Comparison of ENCODE assay signal across 15 cellular contexts in the genomic region with DNA sequence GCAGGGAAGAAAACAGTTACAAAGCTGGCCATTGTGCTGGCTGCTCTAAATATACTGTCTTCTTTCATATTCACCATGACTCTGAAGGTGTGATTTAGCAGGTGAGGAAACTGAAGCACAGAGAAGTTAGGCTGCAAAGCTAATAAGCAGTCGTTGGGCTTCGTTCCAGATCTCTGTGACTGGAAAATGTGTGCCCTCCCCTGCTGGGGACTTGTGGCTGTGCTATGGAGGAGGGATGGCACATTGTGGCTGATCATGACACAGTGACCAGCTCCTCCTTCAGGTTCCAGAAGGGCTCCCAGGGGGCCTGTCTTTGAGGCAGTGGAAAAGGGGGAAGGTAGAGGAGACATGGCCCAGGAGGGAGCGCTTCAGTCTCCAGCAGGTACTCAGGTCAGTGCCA. TPM values are rescaled to one million over a fixed set of nuclear protein-coding genes. Genes with fewer than 3 reads are reported as not detected.
DNase-seq lines count a peak whose midpoint lies in the region; ATAC-seq and TF ChIP-seq lines count a peak whose summit lies in the region.
"Had no signal": no experiment of that assay in that cellular context is flagged by ENCODE, and none has a peak within 500 bp of the region (broad histone marks: within the 10 kb centered on the region; RNA-seq: fewer than 3 reads in every experiment).

No MANE protein-coding gene starts in this region.

- H3K36me3 ChIP-seq in A673 (ENCODE audit: insufficient read depth, low read length, poor library complexity, severe bottlenecking) (no peaks in the 10 kb centered on the region), DOHH2 (ENCODE audit: control insufficient read depth, low read length) (peaks cover 82% of the 10 kb centered on the region)
- H3K36me3 ChIP-seq: transverse colon had no signal

- H3K4me1 ChIP-seq in A673 (ENCODE audit: insufficient read depth, low read length, poor library complexity, severe bottlenecking) (peaks cover 7% of the 10 kb centered on the region), DOHH2 (ENCODE audit: control insufficient read depth, low read length) (peaks cover 99% of the 10 kb centered on the region)

- H3K9me3 Mint-ChIP-seq in chondrocyte (ENCODE audit: low read depth) = no peaks in the 10 kb centered on the region
- H3K9me3 Mint-ChIP-seq in effector memory CD8-positive, alpha-beta T cell = no peaks in the 10 kb centered on the region

- CTCF ChIA-PET in A673 (lab: Charles Lee) = no interaction called here

- H3K27ac ChIP-seq in A673 (ENCODE audit: low read depth, low read length, poor library complexity, severe bottlenecking) (no peak overlapping the region), DOHH2 (ENCODE audit: low read depth, low read length) (peak overlapping the region; percentile 99)
- H3K27ac ChIP-seq: transverse colon had no signal

- peaks cover 4% of the 10 kb centered on the region for H3K36me3 Mint-ChIP-seq in chondrocyte (ENCODE audit: low read depth)
- H3K36me3 Mint-ChIP-seq in effector memory CD8-positive, alpha-beta T cell (ENCODE audit: insufficient read depth) = peaks cover 9% of the 10 kb centered on the region

- peak overlapping the region; percentile 98 for H3K4me2 ChIP-seq in DOHH2 (ENCODE audit: low read length)

- H4K20me1 ChIP-seq in DOHH2 (ENCODE audit: control insufficient read depth, insufficient read depth, low read depth, low read length) = no peaks in the 10 kb centered on the region

- no peak overlapping the region for H3K4me3 Mint-ChIP-seq in chondrocyte (ENCODE audit: unreplicated experiment)
- no peak overlapping the region for H3K4me3 Mint-ChIP-seq in effector memory CD8-positive, alpha-beta T cell

- no peaks in the 10 kb centered on the region for H3K9me3 ChIP-seq in A673 (ENCODE audit: low read depth, low read length, poor library complexity, severe bottlenecking)
- H3K9me3 ChIP-seq in DOHH2 (ENCODE audit: control insufficient read depth, insufficient read depth, low read length) = no peaks in the 10 kb centered on the region
- H3K9me3 ChIP-seq: transverse colon had no signal

- H3K4me3 ChIP-seq in A673 (ENCODE audit: low read depth, low read length, poor library complexity, severe bottlenecking) (no peak overlapping the region), DOHH2 (ENCODE audit: low read length) (peak overlapping the region; percentile 71)
- H3K4me3 ChIP-seq: transverse colon had no signal

- no peak for ATAC-seq in GM21526 (IDR thresholded peaks at IDR 0.05; ENCODE audit: low FRiP score, unreplicated experiment)
- ATAC-seq in effector memory CD8-positive, alpha-beta T cell (replicated peaks) = no peak

- intact Hi-C loops in A673 (cut with micrococcal nuclease; ENCODE audit: unreplicated experiment) = no loop called here

- H3K27me3 ChIP-seq in A673 (replicated peaks; ENCODE audit: insufficient read depth, low read depth, low read length, poor library complexity) (no peaks in the 10 kb centered on the region), DOHH2 (ENCODE audit: control insufficient read depth, low read length) (no peaks in the 10 kb centered on the region)
- H3K27me3 ChIP-seq: transverse colon had no signal

- peaks cover 23% of the 10 kb centered on the region for H3K4me1 Mint-ChIP-seq in chondrocyte (ENCODE audit: low read depth)
- peaks cover 31 to 50% of the 10 kb centered on the region in 2 donors for H3K4me1 Mint-ChIP-seq in effector memory CD8-positive, alpha-beta T cell (ENCODE audit: low read depth in 2 of 2)

- H3F3A ChIP-seq in DOHH2 (ENCODE audit: control insufficient read depth, insufficient read depth) = peaks cover 60% of the 10 kb centered on the region

- TF ChIP-seq CTCF in A673 (conservative IDR thresholded peaks at IDR 0.05; ENCODE audit: low read depth, low read length) (no peak), DOHH2 (IDR thresholded peaks at IDR 0.05; ENCODE audit: low read depth, low read length, poor library complexity, severe bottlenecking) (peak; percentile 47), chondrocyte (IDR thresholded peaks at IDR 0.05) (no peak)

- H3K27me3 Mint-ChIP-seq in chondrocyte (ENCODE audit: low read depth) = no peaks in the 10 kb centered on the region
- no peaks in the 10 kb centered on the region for H3K27me3 Mint-ChIP-seq in effector memory CD8-positive, alpha-beta T cell

- H3K27ac Mint-ChIP-seq in chondrocyte (ENCODE audit: unreplicated experiment) = peak overlapping the region; percentile 36
- no peak overlapping the region for H3K27ac Mint-ChIP-seq in effector memory CD8-positive, alpha-beta T cell

- no TSS peak for BruUV-seq in A673 (replicated peaks; lab: Mats Ljungman, UMichigan)

- DNase-seq in A673 (ENCODE audit: low spot score) = peak; percentile 58
- DNase-seq in MV-4-11 (lab: John Stamatoyannopoulos, UW) = peak; percentile 32
- no peak for DNase-seq in chondrocyte (ENCODE audit: low spot score)
- no peak for DNase-seq in retina
- DNase-seq in effector memory CD8-positive, alpha-beta T cell = no peak
- no peak for DNase-seq in NCI-H187 (lab: John Stamatoyannopoulos, UW)
- DNase-seq: activated CD4-positive, alpha-beta T cell treated with anti-CD3 and anti-CD28 coated beads, Interleukin-2, amount 50 U/mL, for 4 hours; aorta; HCEC 1CT; NCI-H1092 treated with DMSO at 0.1 percent for 48 hours; RPMI8226; stimulated activated CD4-positive, alpha-beta T cell treated with anti-CD3 and anti-CD28 coated beads, Interleukin-4, amount 100 ng/mL, for 4 hours; transverse colon had no signal

- no peaks in the 10 kb centered on the region for H3K9me2 ChIP-seq in DOHH2 (replicated peaks; ENCODE audit: control insufficient read depth, low read length)

- peaks cover 81% of the 10 kb centered on the region for H3K79me2 ChIP-seq in DOHH2 (ENCODE audit: control insufficient read depth, low read length)

- POLR2A ChIA-PET in A673 (lab: Charles Lee; ENCODE audit: low non-redundant PET) = interaction anchor here (0.6 kb wide), 1 partner anchor 390 kb away, joined by 4 read pairs; no protein-coding TSS in a partner anchor

RNA-seq across cellular contexts. Expression of a gene that starts 19.2 kb away (rescaled TPM):
- total RNA-seq in A673 (2021) (13.2 and 14.2 TPM in 2 replicates), chondrocyte (30.2 to 32.0 TPM (median 31.4 TPM) in 3 replicates)

RNA-seq across cellular contexts. Expression of a gene that starts 45.6 kb away (rescaled TPM):
- total RNA-seq in A673 (2021) (9.0 and 9.6 TPM in 2 replicates), chondrocyte (5.0 to 10.9 TPM (median 7.2 TPM) in 3 replicates)

RNA-seq across cellular contexts. Expression of a gene that starts 45.9 kb away (rescaled TPM):
- total RNA-seq in A673 (2021) = 17.4 and 18.2 TPM in 2 replicates
- total RNA-seq in chondrocyte = 11.2 to 16.0 TPM (median 14.2 TPM) in 3 replicates

Comparison
In these comparisons a context has a peak if more than half of its experiments do, and no peak if none do; other contexts are left out.
1. DNase-seq: peak in A673 (single experiment) and MV-4-11 (single experiment); none in chondrocyte (single experiment), retina (single experiment), effector memory CD8-positive, alpha-beta T cell (0 of 3) and NCI-H187 (0 of 2).